1 cellular context compared by ENCODE assay signal in genomic region chr16:19907161-19907992, GRCh38.
TF ChIP-seq lines count a peak whose summit lies in the region.

No MANE protein-coding gene starts in this region.

TF ChIP-seq in HepG2, 621 proteins besides CTCF, POLR2A, EP300 and RAD21 (continued from another document and continues in another):
- no peak for TF ChIP-seq ZBTB49 (CRISPR knock-in tag; IDR thresholded peaks at IDR 0.05; ENCODE audit: borderline replicate concordance)
- TF ChIP-seq RBM22 (optimal IDR thresholded peaks at IDR 0.05; ENCODE audit: low read length): no peak
- peak; percentile 44 to 80; a peak in 2 of 4 replicates for TF ChIP-seq HMGXB4 (CRISPR knock-in tag; IDR thresholded peaks at IDR 0.05; ENCODE audit: borderline replicate concordance in 1 of 2, low read depth in 1 of 2)
- TF ChIP-seq RARG (CRISPR knock-in tag; IDR thresholded peaks at IDR 0.05; ENCODE audit: low read depth): no peak
- no peak for TF ChIP-seq BRCA1 (CRISPR knock-in tag; IDR thresholded peaks at IDR 0.05)
- no peak for TF ChIP-seq ZNF788 (CRISPR knock-in tag; IDR thresholded peaks at IDR 0.05; ENCODE audit: borderline replicate concordance)
- 0 out of 2 replicates have a peak, but pooled peaks have one; percentile 38 for TF ChIP-seq PAX8 (CRISPR knock-in tag; IDR thresholded peaks at IDR 0.05; ENCODE audit: borderline replicate concordance)
- peak; percentile 63 for TF ChIP-seq THAP11 (CRISPR knock-in tag; IDR thresholded peaks at IDR 0.05)
- TF ChIP-seq MNT (IDR thresholded peaks at IDR 0.05): no peak
- TF ChIP-seq FOXJ3 (CRISPR knock-in tag; IDR thresholded peaks at IDR 0.05; ENCODE audit: borderline replicate concordance): no peak
- TF ChIP-seq CHD4 (IDR thresholded peaks at IDR 0.05; ENCODE audit: borderline replicate concordance, low read length): no peak
- TF ChIP-seq MIER2 (CRISPR knock-in tag; IDR thresholded peaks at IDR 0.05): peak; percentile 50; the same call in 1 of the 2 replicates
- 0 out of 2 replicates have a peak, but pooled peaks have one; percentile 34 for TF ChIP-seq HIVEP1 (CRISPR knock-in tag; IDR thresholded peaks at IDR 0.05)
- TF ChIP-seq NFAT5 (CRISPR knock-in tag; IDR thresholded peaks at IDR 0.05): no peak
- TF ChIP-seq ZGPAT (CRISPR knock-in tag; IDR thresholded peaks at IDR 0.05): peak; percentile 27; the same call in 1 of the 2 replicates
- TF ChIP-seq JUN (CRISPR knock-in tag; IDR thresholded peaks at IDR 0.05): no peak
- TF ChIP-seq REST (IDR thresholded peaks at IDR 0.05; ENCODE audit: borderline replicate concordance in 1 of 2, low read depth in 1 of 2, low read length in 2 of 2): no peak
- no peak for TF ChIP-seq ZNF446 (CRISPR knock-in tag; IDR thresholded peaks at IDR 0.05)
- TF ChIP-seq ZMYM3 (CRISPR knock-in tag; IDR thresholded peaks at IDR 0.05): peak; percentile 53; the same call in 1 of the 2 replicates
- TF ChIP-seq PATZ1 (CRISPR knock-in tag; IDR thresholded peaks at IDR 0.05): peak; percentile 36; the same call in 1 of the 2 replicates
- no peak for TF ChIP-seq NFATC3 (CRISPR knock-in tag; IDR thresholded peaks at IDR 0.05)
- TF ChIP-seq SCMH1 (CRISPR knock-in tag; IDR thresholded peaks at IDR 0.05; ENCODE audit: borderline replicate concordance): no peak
- no peak for TF ChIP-seq HOXA5 (CRISPR knock-in tag; IDR thresholded peaks at IDR 0.05)
- TF ChIP-seq POLR2G (IDR thresholded peaks at IDR 0.05; ENCODE audit: low read depth, low read length): no peak
- peak; percentile 43; the same call in 1 of the 2 replicates for TF ChIP-seq ATF3 (CRISPR knock-in tag; IDR thresholded peaks at IDR 0.05)
- 0 out of 2 replicates have a peak, but pooled peaks have one; percentile 8 for TF ChIP-seq NFE2 (CRISPR knock-in tag; IDR thresholded peaks at IDR 0.05)
- TF ChIP-seq ZNF598 (CRISPR knock-in tag; IDR thresholded peaks at IDR 0.05; ENCODE audit: borderline replicate concordance): 0 out of 2 replicates have a peak, but pooled peaks have one; percentile 53
- TF ChIP-seq ZNF619 (CRISPR knock-in tag; IDR thresholded peaks at IDR 0.05): no peak
- no peak for TF ChIP-seq SMARCC2 (IDR thresholded peaks at IDR 0.05)
- 0 out of 2 replicates have a peak, but pooled peaks have one; percentile 4 for TF ChIP-seq KDM1A (CRISPR knock-in tag; IDR thresholded peaks at IDR 0.05)
